ENCODE assay signal across 10 cellular contexts in genomic region chr19:55676889-55677505, GRCh38. TPM values are rescaled to one million over a fixed set of nuclear protein-coding genes. Genes with fewer than 3 reads are reported as not detected.
DNase-seq lines count a peak whose midpoint lies in the region; ATAC-seq, FAIRE-seq and TF ChIP-seq lines count a peak whose summit lies in the region.
"Had no signal": no experiment of that assay in that cellular context is flagged by ENCODE, and none has a peak within 500 bp of the region (broad histone marks: within the 10 kb centered on the region; RNA-seq: fewer than 3 reads in every experiment).

No MANE protein-coding gene starts in this region.

- 71 to 75% methylated on average over 7 of the region's 7 CpGs for WGBS in lower leg skin, 2 donors

- peaks cover 54% of the 10 kb centered on the region for H3K36me3 ChIP-seq in BLaER1
- peaks cover 22% of the 10 kb centered on the region for H3K36me3 ChIP-seq in bronchial epithelial cell (ENCODE audit: control insufficient read depth, insufficient read depth, low read length)
- H3K36me3 ChIP-seq in naive thymus-derived CD4-positive, alpha-beta T cell (ENCODE audit: control insufficient read depth in 2 of 3, insufficient read depth in 3 of 3, low read length in 3 of 3): peaks cover 0 to 61% (median 0%) of the 10 kb centered on the region in 3 experiments
- H3K36me3 ChIP-seq in H7 (replicated peaks; ENCODE audit: control insufficient read depth, insufficient read depth, low read length): peaks cover 6% of the 10 kb centered on the region

- H3K9me3 ChIP-seq in BLaER1: no peaks in the 10 kb centered on the region
- no peaks in the 10 kb centered on the region for H3K9me3 ChIP-seq in naive thymus-derived CD4-positive, alpha-beta T cell (ENCODE audit: control insufficient read depth in 2 of 3, low read length in 3 of 3)

- H3K4me3 Mint-ChIP-seq in naive thymus-derived CD4-positive, alpha-beta T cell: peak overlapping the region; percentile 89 to 99 (median 97)

- DNase-seq in HL-60 (ENCODE audit: low read depth in 1 of 2, low spot score in 1 of 2) (no peak), bronchial epithelial cell (ENCODE audit: low read depth) (peak; percentile 65), amygdala (lab: John Stamatoyannopoulos, UW) (no peak), lower leg skin (ENCODE audit: low spot score in 2 of 2) (no peak), H7 (no peak)
- no peak for DNase-seq in naive thymus-derived CD4-positive, alpha-beta T cell
- DNase-seq: activated gamma-delta T cell treated with Interleukin-2 at 50 U/mL for 16 hours, NCI-H774 had no signal

- peak overlapping the region; percentile 35 to 98 (median 78) for H3K27ac Mint-ChIP-seq in naive thymus-derived CD4-positive, alpha-beta T cell

- intact Hi-C loops in naive thymus-derived CD4-positive, alpha-beta T cell (cut with micrococcal nuclease): no loop called here
- intact Hi-C loops in lower leg skin (cut with DNase I; ENCODE audit: low total_unique reads): no loop called here

- no peak for ATAC-seq in naive thymus-derived CD4-positive, alpha-beta T cell
- no peak for ATAC-seq in HG02852 (IDR thresholded peaks at IDR 0.05; ENCODE audit: unreplicated experiment)

- TF ChIP-seq POLR2A in lower leg skin (IDR thresholded peaks at IDR 0.05): no peak

- peaks cover 75% of the 10 kb centered on the region for H3K4me1 ChIP-seq in BLaER1
- H3K4me1 ChIP-seq in naive thymus-derived CD4-positive, alpha-beta T cell (ENCODE audit: control insufficient read depth in 2 of 2, insufficient read depth in 2 of 2, low read length in 2 of 2): peaks cover 21 to 26% of the 10 kb centered on the region in 2 donors

- TF ChIP-seq CTCF in HL-60 (IDR thresholded peaks at IDR 0.05; ENCODE audit: insufficient read depth, low read length) (no peak), bronchial epithelial cell (IDR thresholded peaks at IDR 0.05; ENCODE audit: insufficient read depth, low read length, severe bottlenecking) (no peak), lower leg skin (IDR thresholded peaks at IDR 0.05) (no peak)

- peaks cover 41 to 67% (median 57%) of the 10 kb centered on the region in 7 donors for H3K4me1 Mint-ChIP-seq in naive thymus-derived CD4-positive, alpha-beta T cell

- H3K27me3 ChIP-seq in BLaER1: no peaks in the 10 kb centered on the region
- H3K27me3 ChIP-seq in HL-60 (ENCODE audit: insufficient read depth, poor library complexity, severe bottlenecking): no peaks in the 10 kb centered on the region
- H3K27me3 ChIP-seq in bronchial epithelial cell (ENCODE audit: control insufficient read depth, insufficient read depth, low read length): no peaks in the 10 kb centered on the region
- no peaks in the 10 kb centered on the region for H3K27me3 ChIP-seq in naive thymus-derived CD4-positive, alpha-beta T cell (ENCODE audit: control insufficient read depth in 2 of 2, insufficient read depth in 2 of 2, low read length in 2 of 2)
- H3K27me3 ChIP-seq in H7 (ENCODE audit: control insufficient read depth, insufficient read depth, low read length): no peaks in the 10 kb centered on the region

- no peak for FAIRE-seq in bronchial epithelial cell (lab: Jason Lieb, UNC)

- H3K9me3 Mint-ChIP-seq in naive thymus-derived CD4-positive, alpha-beta T cell: no peaks in the 10 kb centered on the region

- H3K4me3 ChIP-seq in BLaER1 (peak overlapping the region; percentile 98), HL-60 (replicated peaks; ENCODE audit: insufficient read depth, low read length) (peak overlapping the region; percentile 65), bronchial epithelial cell (ENCODE audit: low read depth, low read length) (no peak overlapping the region), lower leg skin (ENCODE audit: low read depth, poor library complexity, severe bottlenecking) (no peak overlapping the region), H7 (ENCODE audit: insufficient read depth, low read depth, low read length) (no peak overlapping the region)
- H3K4me3 ChIP-seq in naive thymus-derived CD4-positive, alpha-beta T cell (ENCODE audit: low read length): no peak overlapping the region

- H3K27me3 Mint-ChIP-seq in naive thymus-derived CD4-positive, alpha-beta T cell: no peaks in the 10 kb centered on the region

- POLR2A ChIA-PET in naive thymus-derived CD4-positive, alpha-beta T cell (lab: Charles Lee): interaction anchor here (0.7 to 1.4 kb wide), 3 partner anchors 22 to 71 kb away, joined by 3 to 4 read pairs (median 3); partner anchors contain the start of genes U2AF2 and ZNF865

- H3K4me2 ChIP-seq in BLaER1: peak overlapping the region; percentile 98

- CTCF ChIA-PET in naive thymus-derived CD4-positive, alpha-beta T cell (lab: Charles Lee): no interaction called here

- peaks cover 94% of the 10 kb centered on the region for H4K20me1 ChIP-seq in BLaER1

- H3K36me3 Mint-ChIP-seq in naive thymus-derived CD4-positive, alpha-beta T cell: peaks cover 0 to 24% (median 4%) of the 10 kb centered on the region in 5 donors

- peak overlapping the region; percentile 99 for H3K9ac ChIP-seq in BLaER1

- H3K27ac ChIP-seq in BLaER1 (peak overlapping the region; percentile 98), HL-60 (replicated peaks) (peak overlapping the region; percentile 71)
- peak overlapping the region; percentile 84 for H3K27ac ChIP-seq in naive thymus-derived CD4-positive, alpha-beta T cell (ENCODE audit: low read depth, low read length)

RNA-seq across cellular contexts. Expression of gene EPN1, which starts 2.0 kb away (rescaled TPM):
- 28.2 and 80.5 TPM in 2 replicates for total RNA-seq in bronchial epithelial cell
- total RNA-seq in naive thymus-derived CD4-positive, alpha-beta T cell: 10 to 100 TPM; 45.2 to 67.1 (median 52.2) TPM
- 10 to 100 TPM in 1 of 2 donors, 1 to 10 TPM in 1; 9.2 to 20.4 TPM for polyA plus RNA-seq in naive thymus-derived CD4-positive, alpha-beta T cell
- total RNA-seq in lower leg skin: 100 to 1,000 TPM in 3 of 4 donors, 10 to 100 TPM in 1; 81.2 to 189 (median 120) TPM
- 156 and 157 TPM in 2 replicates for total RNA-seq in H7 (2014; rRNA removed; shearing (Covaris generic))

RNA-seq across cellular contexts. Expression of gene U2AF2, which starts 22.2 kb away (rescaled TPM):
- total RNA-seq in bronchial epithelial cell (121 and 140 TPM in 2 replicates), lower leg skin (100 to 1,000 TPM in 3 of 4 donors, 10 to 100 TPM in 1; 78.8 to 149 (median 106) TPM)
- 100 to 1,000 TPM; 253 to 284 (median 266) TPM for total RNA-seq in naive thymus-derived CD4-positive, alpha-beta T cell
- 1 to 10 TPM; 5.7 to 9.8 TPM for polyA plus RNA-seq in naive thymus-derived CD4-positive, alpha-beta T cell
- total RNA-seq in H7 (2014; rRNA removed; shearing (Covaris generic)): 231 and 289 TPM in 2 replicates

RNA-seq across cellular contexts. Expression of gene CCDC106, which starts 29.0 kb away (rescaled TPM):
- total RNA-seq in bronchial epithelial cell (2.6 and 2.9 TPM in 2 replicates), lower leg skin (10 to 100 TPM in 1 of 4 donors, 1 to 10 TPM in 3; 7.9 to 10.4 (median 8.5) TPM)
- 1 to 10 TPM; 3.4 to 9.6 (median 4.0) TPM for total RNA-seq in naive thymus-derived CD4-positive, alpha-beta T cell
- polyA plus RNA-seq in naive thymus-derived CD4-positive, alpha-beta T cell: 1 to 10 TPM; 2.1 to 2.7 TPM
- total RNA-seq in H7 (2014; rRNA removed; shearing (Covaris generic)): 13.2 and 14.4 TPM in 2 replicates

RNA-seq across cellular contexts. Expression of gene ZNF581, which starts 33.5 kb away (rescaled TPM):
- 9.6 and 19.2 TPM in 2 replicates for total RNA-seq in bronchial epithelial cell
- 10 to 100 TPM; 27.0 to 35.8 (median 32.1) TPM for total RNA-seq in naive thymus-derived CD4-positive, alpha-beta T cell
- polyA plus RNA-seq in naive thymus-derived CD4-positive, alpha-beta T cell: 10 to 100 TPM; 36.7 to 39.5 TPM
- total RNA-seq in lower leg skin: 10 to 100 TPM; 20.1 to 27.3 (median 22.8) TPM
- 64.7 and 67.0 TPM in 2 replicates for total RNA-seq in H7 (2014; rRNA removed; shearing (Covaris generic))

RNA-seq across cellular contexts. Expression of gene ZNF580, which starts 36.2 kb away (rescaled TPM):
- total RNA-seq in bronchial epithelial cell (2.4 and 2.7 TPM in 2 replicates), lower leg skin (10 to 100 TPM; 14.1 to 38.0 (median 22.9) TPM)
- 100 to 1,000 TPM in 2 of 5 experiments, 10 to 100 TPM in 3; 45.2 to 109 (median 65.3) TPM for total RNA-seq in naive thymus-derived CD4-positive, alpha-beta T cell
- 10 to 100 TPM; 14.6 to 20.4 TPM for polyA plus RNA-seq in naive thymus-derived CD4-positive, alpha-beta T cell
- 16.0 and 25.0 TPM in 2 replicates for total RNA-seq in H7 (2014; rRNA removed; shearing (Covaris generic))

Comparison
In these comparisons a context has a peak if more than half of its experiments do, and no peak if none do; other contexts are left out.
1. H3K4me3 ChIP-seq: peak in BLaER1 (single experiment) and HL-60 (single experiment); none in bronchial epithelial cell (single experiment), naive thymus-derived CD4-positive, alpha-beta T cell (single experiment), lower leg skin (single experiment) and H7 (single experiment).
2. Peak in every context shown above with its lines, with median percentiles within 50 percentile points of each other: H3K27ac ChIP-seq.